In the genomic region with DNA sequence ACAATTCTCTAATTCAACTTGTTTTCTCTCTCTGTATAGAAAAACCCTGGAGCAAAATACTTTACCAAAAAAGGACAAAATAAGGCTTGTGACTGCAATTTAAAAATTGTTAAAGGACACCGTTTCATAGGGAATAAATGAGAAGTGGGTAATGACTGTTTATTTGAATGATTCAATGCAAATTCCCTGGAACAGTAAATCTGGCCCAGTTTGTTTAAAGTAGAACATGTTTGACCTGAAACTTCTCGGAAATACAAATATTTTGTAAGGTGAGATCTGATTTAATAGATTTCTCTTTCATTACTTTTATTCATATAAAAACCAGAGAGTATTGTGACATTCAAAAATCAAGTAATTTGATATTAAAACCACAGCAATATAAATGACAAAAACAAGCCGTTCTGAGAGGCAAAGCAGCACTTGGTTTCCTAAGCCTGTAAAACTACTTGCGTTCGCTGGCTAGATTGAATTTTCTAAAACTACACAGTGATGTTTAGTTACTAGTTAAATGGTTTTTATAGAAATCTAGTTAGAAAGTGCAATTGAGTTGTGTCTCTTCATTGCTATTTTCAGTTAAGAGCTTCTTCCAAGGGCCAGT, we compare ENCODE assay signal across 1 cellular context.
TF ChIP-seq lines count a peak whose summit lies in the region.

No MANE protein-coding gene starts in this region.

TF ChIP-seq in H1, 55 proteins besides CTCF, POLR2A, EP300 and RAD21 (continued from another document):
- TF ChIP-seq, protein P1, sequence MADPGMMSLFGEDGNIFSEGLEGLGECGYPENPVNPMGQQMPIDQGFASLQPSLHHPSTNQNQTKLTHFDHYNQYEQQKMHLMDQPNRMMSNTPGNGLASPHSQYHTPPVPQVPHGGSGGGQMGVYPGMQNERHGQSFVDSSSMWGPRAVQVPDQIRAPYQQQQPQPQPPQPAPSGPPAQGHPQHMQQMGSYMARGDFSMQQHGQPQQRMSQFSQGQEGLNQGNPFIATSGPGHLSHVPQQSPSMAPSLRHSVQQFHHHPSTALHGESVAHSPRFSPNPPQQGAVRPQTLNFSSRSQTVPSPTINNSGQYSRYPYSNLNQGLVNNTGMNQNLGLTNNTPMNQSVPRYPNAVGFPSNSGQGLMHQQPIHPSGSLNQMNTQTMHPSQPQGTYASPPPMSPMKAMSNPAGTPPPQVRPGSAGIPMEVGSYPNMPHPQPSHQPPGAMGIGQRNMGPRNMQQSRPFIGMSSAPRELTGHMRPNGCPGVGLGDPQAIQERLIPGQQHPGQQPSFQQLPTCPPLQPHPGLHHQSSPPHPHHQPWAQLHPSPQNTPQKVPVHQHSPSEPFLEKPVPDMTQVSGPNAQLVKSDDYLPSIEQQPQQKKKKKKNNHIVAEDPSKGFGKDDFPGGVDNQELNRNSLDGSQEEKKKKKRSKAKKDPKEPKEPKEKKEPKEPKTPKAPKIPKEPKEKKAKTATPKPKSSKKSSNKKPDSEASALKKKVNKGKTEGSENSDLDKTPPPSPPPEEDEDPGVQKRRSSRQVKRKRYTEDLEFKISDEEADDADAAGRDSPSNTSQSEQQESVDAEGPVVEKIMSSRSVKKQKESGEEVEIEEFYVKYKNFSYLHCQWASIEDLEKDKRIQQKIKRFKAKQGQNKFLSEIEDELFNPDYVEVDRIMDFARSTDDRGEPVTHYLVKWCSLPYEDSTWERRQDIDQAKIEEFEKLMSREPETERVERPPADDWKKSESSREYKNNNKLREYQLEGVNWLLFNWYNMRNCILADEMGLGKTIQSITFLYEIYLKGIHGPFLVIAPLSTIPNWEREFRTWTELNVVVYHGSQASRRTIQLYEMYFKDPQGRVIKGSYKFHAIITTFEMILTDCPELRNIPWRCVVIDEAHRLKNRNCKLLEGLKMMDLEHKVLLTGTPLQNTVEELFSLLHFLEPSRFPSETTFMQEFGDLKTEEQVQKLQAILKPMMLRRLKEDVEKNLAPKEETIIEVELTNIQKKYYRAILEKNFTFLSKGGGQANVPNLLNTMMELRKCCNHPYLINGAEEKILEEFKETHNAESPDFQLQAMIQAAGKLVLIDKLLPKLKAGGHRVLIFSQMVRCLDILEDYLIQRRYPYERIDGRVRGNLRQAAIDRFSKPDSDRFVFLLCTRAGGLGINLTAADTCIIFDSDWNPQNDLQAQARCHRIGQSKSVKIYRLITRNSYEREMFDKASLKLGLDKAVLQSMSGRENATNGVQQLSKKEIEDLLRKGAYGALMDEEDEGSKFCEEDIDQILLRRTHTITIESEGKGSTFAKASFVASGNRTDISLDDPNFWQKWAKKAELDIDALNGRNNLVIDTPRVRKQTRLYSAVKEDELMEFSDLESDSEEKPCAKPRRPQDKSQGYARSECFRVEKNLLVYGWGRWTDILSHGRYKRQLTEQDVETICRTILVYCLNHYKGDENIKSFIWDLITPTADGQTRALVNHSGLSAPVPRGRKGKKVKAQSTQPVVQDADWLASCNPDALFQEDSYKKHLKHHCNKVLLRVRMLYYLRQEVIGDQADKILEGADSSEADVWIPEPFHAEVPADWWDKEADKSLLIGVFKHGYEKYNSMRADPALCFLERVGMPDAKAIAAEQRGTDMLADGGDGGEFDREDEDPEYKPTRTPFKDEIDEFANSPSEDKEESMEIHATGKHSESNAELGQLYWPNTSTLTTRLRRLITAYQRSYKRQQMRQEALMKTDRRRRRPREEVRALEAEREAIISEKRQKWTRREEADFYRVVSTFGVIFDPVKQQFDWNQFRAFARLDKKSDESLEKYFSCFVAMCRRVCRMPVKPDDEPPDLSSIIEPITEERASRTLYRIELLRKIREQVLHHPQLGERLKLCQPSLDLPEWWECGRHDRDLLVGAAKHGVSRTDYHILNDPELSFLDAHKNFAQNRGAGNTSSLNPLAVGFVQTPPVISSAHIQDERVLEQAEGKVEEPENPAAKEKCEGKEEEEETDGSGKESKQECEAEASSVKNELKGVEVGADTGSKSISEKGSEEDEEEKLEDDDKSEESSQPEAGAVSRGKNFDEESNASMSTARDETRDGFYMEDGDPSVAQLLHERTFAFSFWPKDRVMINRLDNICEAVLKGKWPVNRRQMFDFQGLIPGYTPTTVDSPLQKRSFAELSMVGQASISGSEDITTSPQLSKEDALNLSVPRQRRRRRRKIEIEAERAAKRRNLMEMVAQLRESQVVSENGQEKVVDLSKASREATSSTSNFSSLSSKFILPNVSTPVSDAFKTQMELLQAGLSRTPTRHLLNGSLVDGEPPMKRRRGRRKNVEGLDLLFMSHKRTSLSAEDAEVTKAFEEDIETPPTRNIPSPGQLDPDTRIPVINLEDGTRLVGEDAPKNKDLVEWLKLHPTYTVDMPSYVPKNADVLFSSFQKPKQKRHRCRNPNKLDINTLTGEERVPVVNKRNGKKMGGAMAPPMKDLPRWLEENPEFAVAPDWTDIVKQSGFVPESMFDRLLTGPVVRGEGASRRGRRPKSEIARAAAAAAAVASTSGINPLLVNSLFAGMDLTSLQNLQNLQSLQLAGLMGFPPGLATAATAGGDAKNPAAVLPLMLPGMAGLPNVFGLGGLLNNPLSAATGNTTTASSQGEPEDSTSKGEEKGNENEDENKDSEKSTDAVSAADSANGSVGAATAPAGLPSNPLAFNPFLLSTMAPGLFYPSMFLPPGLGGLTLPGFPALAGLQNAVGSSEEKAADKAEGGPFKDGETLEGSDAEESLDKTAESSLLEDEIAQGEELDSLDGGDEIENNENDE (IDR thresholded peaks at IDR 0.05; ENCODE audit: insufficient replicate concordance, low read length) = no peak
